In the genomic region with DNA sequence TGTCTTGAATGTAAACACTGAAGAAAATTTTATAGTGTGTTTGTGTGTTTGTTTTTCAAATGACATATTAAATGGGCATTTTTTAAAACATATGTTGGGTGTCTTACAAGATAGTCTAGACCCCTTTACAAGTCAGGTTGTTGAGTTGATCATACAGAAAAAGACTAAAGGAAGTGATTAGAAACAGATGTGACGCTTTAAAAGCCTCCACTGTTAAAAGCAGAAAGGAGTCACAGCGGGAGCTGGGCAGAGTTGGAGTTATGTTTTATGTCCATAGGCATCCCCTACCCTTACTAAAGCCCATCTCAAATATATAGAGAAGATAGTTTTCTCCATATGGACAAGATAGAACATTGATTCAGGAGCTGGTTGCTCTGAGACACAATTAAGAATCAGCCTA, we compare ENCODE assay signal across 2 cellular contexts.
TF ChIP-seq lines count a peak whose summit lies in the region.

No MANE protein-coding gene starts in this region.

TF ChIP-seq in IMR-90, 13 proteins besides CTCF, POLR2A, EP300 and RAD21 (continued from another document):
- TF ChIP-seq MXI1 (IDR thresholded peaks at IDR 0.05; ENCODE audit: borderline replicate concordance, low read depth, low read length) (no peak), MAFK (IDR thresholded peaks at IDR 0.05; ENCODE audit: low read depth, low read length) (no peak)

TF ChIP-seq in SK-N-SH treated with all-trans-retinoic acid at 6 μM for 48 hours, 23 proteins besides CTCF, POLR2A, EP300 and RAD21:
- TF ChIP-seq, protein P1, sequence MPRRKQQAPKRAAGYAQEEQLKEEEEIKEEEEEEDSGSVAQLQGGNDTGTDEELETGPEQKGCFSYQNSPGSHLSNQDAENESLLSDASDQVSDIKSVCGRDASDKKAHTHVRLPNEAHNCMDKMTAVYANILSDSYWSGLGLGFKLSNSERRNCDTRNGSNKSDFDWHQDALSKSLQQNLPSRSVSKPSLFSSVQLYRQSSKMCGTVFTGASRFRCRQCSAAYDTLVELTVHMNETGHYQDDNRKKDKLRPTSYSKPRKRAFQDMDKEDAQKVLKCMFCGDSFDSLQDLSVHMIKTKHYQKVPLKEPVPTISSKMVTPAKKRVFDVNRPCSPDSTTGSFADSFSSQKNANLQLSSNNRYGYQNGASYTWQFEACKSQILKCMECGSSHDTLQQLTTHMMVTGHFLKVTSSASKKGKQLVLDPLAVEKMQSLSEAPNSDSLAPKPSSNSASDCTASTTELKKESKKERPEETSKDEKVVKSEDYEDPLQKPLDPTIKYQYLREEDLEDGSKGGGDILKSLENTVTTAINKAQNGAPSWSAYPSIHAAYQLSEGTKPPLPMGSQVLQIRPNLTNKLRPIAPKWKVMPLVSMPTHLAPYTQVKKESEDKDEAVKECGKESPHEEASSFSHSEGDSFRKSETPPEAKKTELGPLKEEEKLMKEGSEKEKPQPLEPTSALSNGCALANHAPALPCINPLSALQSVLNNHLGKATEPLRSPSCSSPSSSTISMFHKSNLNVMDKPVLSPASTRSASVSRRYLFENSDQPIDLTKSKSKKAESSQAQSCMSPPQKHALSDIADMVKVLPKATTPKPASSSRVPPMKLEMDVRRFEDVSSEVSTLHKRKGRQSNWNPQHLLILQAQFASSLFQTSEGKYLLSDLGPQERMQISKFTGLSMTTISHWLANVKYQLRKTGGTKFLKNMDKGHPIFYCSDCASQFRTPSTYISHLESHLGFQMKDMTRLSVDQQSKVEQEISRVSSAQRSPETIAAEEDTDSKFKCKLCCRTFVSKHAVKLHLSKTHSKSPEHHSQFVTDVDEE (CRISPR knock-in tag; IDR thresholded peaks at IDR 0.05) = no peak
- TF ChIP-seq ZNF8 (CRISPR knock-in tag; IDR thresholded peaks at IDR 0.05) (no peak), ESRRG (CRISPR knock-in tag; IDR thresholded peaks at IDR 0.05) (no peak), PATZ1 (CRISPR knock-in tag; IDR thresholded peaks at IDR 0.05; ENCODE audit: borderline replicate concordance) (no peak), TCF4 (CRISPR knock-in tag; IDR thresholded peaks at IDR 0.05; ENCODE audit: borderline replicate concordance) (peak; percentile 37; the same call in 1 of the 2 replicates), BACH2 (CRISPR knock-in tag; IDR thresholded peaks at IDR 0.05; ENCODE audit: borderline replicate concordance) (no peak), TOX (CRISPR knock-in tag; IDR thresholded peaks at IDR 0.05; ENCODE audit: borderline replicate concordance) (no peak), ZFP30 (CRISPR knock-in tag; IDR thresholded peaks at IDR 0.05) (no peak), ISL1 (CRISPR knock-in tag; IDR thresholded peaks at IDR 0.05) (no peak)
TF ChIP-seq in SK-N-SH treated with all-trans-retinoic acid at 6 μM for 48 hours: peak in this region for 1.
